ENCODE assay signal across 7 cellular contexts in genomic region chr1:198657550-198658064, GRCh38. TPM values are rescaled to one million over a fixed set of nuclear protein-coding genes. Genes with fewer than 3 reads are reported as not detected.
DNase-seq lines count a peak whose midpoint lies in the region; ATAC-seq, FAIRE-seq and TF ChIP-seq lines count a peak whose summit lies in the region.

No MANE protein-coding gene starts in this region.

- intact Hi-C loops in K562 (cut with micrococcal nuclease), result loop anchor here (2.0 kb wide), 2 partner anchors 17 to 23 kb away; no protein-coding TSS in a partner anchor

- TF ChIP-seq POLR2A in K562 (conservative IDR thresholded peaks at IDR 0.05) (no peak), suprapubic skin (IDR thresholded peaks at IDR 0.05) (no peak)

- no TSS peak for BruUV-seq in K562 (replicated peaks; lab: Mats Ljungman, UMichigan)

- peaks cover 59% of the 10 kb centered on the region for H3K79me2 ChIP-seq in K562 (ENCODE audit: control insufficient read depth, insufficient read depth, low read length)

- H3K4me2 ChIP-seq in K562 (ENCODE audit: insufficient read depth, low read length), result peak overlapping the region; percentile 44; the same call in 1 of the 2 replicates

- TF ChIP-seq EP300 in K562 (IDR thresholded peaks at IDR 0.05; ENCODE audit: low read length), result no peak
- no peak for TF ChIP-seq EP300 in suprapubic skin (IDR thresholded peaks at IDR 0.05)

- H3K27me3 ChIP-seq in K562 (ENCODE audit: control insufficient read depth in 2 of 2, insufficient read depth in 2 of 2, low read length in 2 of 2) (no peaks in the 10 kb centered on the region), suprapubic skin (no peaks in the 10 kb centered on the region)

- 9% methylated on average over 3 of the region's 3 CpGs for WGBS in K562 (ENCODE audit: insufficient coverage, low coverage, missing lambda C conversion rate)
- WGBS in suprapubic skin, result 8% methylated on average over 3 of the region's 3 CpGs

- no peak overlapping the region for H3K4me3 ChIP-seq in K562
- no peak overlapping the region for H3K4me3 ChIP-seq in suprapubic skin

- POLR2A ChIA-PET in K562 (lab: Yijun Ruan, JAX), result interaction anchor here (1.0 to 1.2 kb wide), 2 partner anchors 10 to 13 kb away, joined by 3 read pairs; no protein-coding TSS in a partner anchor

- no peak for TF ChIP-seq RAD21 in K562 (CRISPR knock-in tag; conservative IDR thresholded peaks at IDR 0.05 in 1 of 2, IDR thresholded peaks at IDR 0.05 in 1 of 2)

- ATAC-seq in GM18511 (IDR thresholded peaks at IDR 0.05; ENCODE audit: unreplicated experiment) (peak; percentile 59), HG02588 (IDR thresholded peaks at IDR 0.05; ENCODE audit: unreplicated experiment) (peak; percentile 51), K562 (peak; percentile 26), omental fat pad (ENCODE audit: low FRiP score) (peak; percentile 93)

- H3K36me3 ChIP-seq in K562 (ENCODE audit: control insufficient read depth, insufficient read depth, low read length) (peaks cover 3% of the 10 kb centered on the region; the same call in 1 of the 3 replicates), suprapubic skin (no peaks in the 10 kb centered on the region)

- FAIRE-seq in K562 (lab: Jason Lieb, UNC), result no peak

- no peaks in the 10 kb centered on the region for H4K20me1 ChIP-seq in K562 (replicated peaks; ENCODE audit: control insufficient read depth, insufficient read depth, low read length)

- CTCF ChIA-PET in K562 (lab: Yijun Ruan, JAX; ENCODE audit: low intra/inter-chr PET ratio), result no interaction called here

- DNase-seq in NCI-H446 treated with DMSO at 0.1 percent for 48 hours (lab: John Stamatoyannopoulos, UW) (peak; percentile 45), K562 (ENCODE audit: extremely low read depth in 1 of 4, low spot score in 3 of 4) (peak in 1 of 4 experiments; percentile 21), omental fat pad (ENCODE audit: low spot score) (no peak), superior temporal gyrus (ENCODE audit: extremely low spot score) (no peak), suprapubic skin (ENCODE audit: low spot score in 2 of 2) (no peak)

- no peaks in the 10 kb centered on the region for H3K9me1 ChIP-seq in K562 (ENCODE audit: control insufficient read depth, insufficient read depth, low read length)

- H3K9me3 ChIP-seq in K562 (replicated peaks; ENCODE audit: control insufficient read depth, insufficient read depth, low read depth, low read length) (no peaks in the 10 kb centered on the region), suprapubic skin (no peaks in the 10 kb centered on the region)

- peak overlapping the region; percentile 59; the same call in 2 of the 3 replicates for H3K27ac ChIP-seq in K562 (ENCODE audit: extremely low read depth, low read depth, low read length)
- no peak overlapping the region for H3K27ac ChIP-seq in suprapubic skin

- TF ChIP-seq CTCF in K562 (IDR thresholded peaks at IDR 0.05 in 2 of 3, conservative IDR thresholded peaks at IDR 0.05 in 1 of 3; ENCODE audit: insufficient read depth in 2 of 3, low read depth in 1 of 3, low read length in 3 of 3), result no peak
- no peak for TF ChIP-seq CTCF in omental fat pad (IDR thresholded peaks at IDR 0.05)
- TF ChIP-seq CTCF in suprapubic skin (IDR thresholded peaks at IDR 0.05), result no peak

- in situ Hi-C loops in K562 (cut with MboI), result no loop called here

- peak overlapping the region in 1 of 2 experiments; percentile 12; a peak in 1 of 4 replicates for H3K9ac ChIP-seq in K562 (ENCODE audit: insufficient read depth in 1 of 2, low read depth in 2 of 2, low read length in 2 of 2)

- H3K4me1 ChIP-seq in K562 (replicated peaks in 1 of 2; ENCODE audit: control insufficient read depth in 2 of 2, insufficient read depth in 2 of 2, low read length in 2 of 2), result peaks cover 0 to 23% of the 10 kb centered on the region in 2 experiments; a peak in 3 of 5 replicates
- H3K4me1 ChIP-seq in suprapubic skin, result peaks cover 6% of the 10 kb centered on the region

- no peak overlapping the region; the same call in 1 of the 2 replicates for H2AFZ ChIP-seq in K562 (ENCODE audit: low read depth, low read length)

TF ChIP-seq in K562, 482 proteins besides CTCF, POLR2A, EP300 and RAD21:
- TF ChIP-seq CEBPB (tag; IDR thresholded peaks at IDR 0.05), result peak; percentile 61
- no peak for TF ChIP-seq BRD9 (IDR thresholded peaks at IDR 0.05; ENCODE audit: low read depth, partially characterized antibody)
- no peak for TF ChIP-seq ZNF197 (CRISPR knock-in tag; IDR thresholded peaks at IDR 0.05; ENCODE audit: low read depth)
- TF ChIP-seq TRIM25 (IDR thresholded peaks at IDR 0.05; ENCODE audit: borderline replicate concordance), result no peak
- TF ChIP-seq ZNF384 (IDR thresholded peaks at IDR 0.05; ENCODE audit: low read depth, low read length), result 0 out of 2 replicates have a peak, but pooled peaks have one; percentile 18
- no peak for TF ChIP-seq ZNF347 (CRISPR knock-in tag; IDR thresholded peaks at IDR 0.05; ENCODE audit: low read depth)
- TF ChIP-seq ZNF282 (CRISPR knock-in tag; IDR thresholded peaks at IDR 0.05), result no peak
- no peak for TF ChIP-seq ATF1 (CRISPR knock-in tag; IDR thresholded peaks at IDR 0.05)
- peak; percentile 45 for TF ChIP-seq ATF1 (tag; IDR thresholded peaks at IDR 0.05)
- peak; percentile 10; the same call in 1 of the 2 replicates for TF ChIP-seq PML (IDR thresholded peaks at IDR 0.05; ENCODE audit: low read length)
- TF ChIP-seq ZNF586 (CRISPR knock-in tag; conservative IDR thresholded peaks at IDR 0.05), result no peak
- TF ChIP-seq SIX5 (IDR thresholded peaks at IDR 0.05; ENCODE audit: borderline replicate concordance in 1 of 2, insufficient read depth in 1 of 2, low read depth in 1 of 2, low read length in 2 of 2), result no peak
- TF ChIP-seq ZSCAN32 (CRISPR knock-in tag; IDR thresholded peaks at IDR 0.05), result no peak
- no peak for TF ChIP-seq ZNF717 (CRISPR knock-in tag; IDR thresholded peaks at IDR 0.05)
- no peak for TF ChIP-seq NCOA6 (IDR thresholded peaks at IDR 0.05)
- TF ChIP-seq CBX8 (IDR thresholded peaks at IDR 0.05; ENCODE audit: borderline replicate concordance, extremely low read depth, low read depth, low read length, poor library complexity, severe bottlenecking), result no peak
- no peak for TF ChIP-seq CEBPG (CRISPR knock-in tag; IDR thresholded peaks at IDR 0.05)
- TF ChIP-seq CEBPG (tag; conservative IDR thresholded peaks at IDR 0.05 in 1 of 2, IDR thresholded peaks at IDR 0.05 in 1 of 2), result peak; percentile 12 to 72; a peak in 2 of 4 replicates
TF ChIP-seq in K562: peak in this region for 5.

RNA-seq across cellular contexts. Expression of gene PTPRC, which starts 18.8 kb away (rescaled TPM):
- total RNA-seq in K562 (2011; cell fraction: chromatin; rRNA removed; ENCODE audit: low replicate concordance), result 30.9 and 123 TPM in 2 replicates
- 20.2 and 42.1 TPM in 2 replicates for total RNA-seq in K562 (2011; cell fraction: nucleolus; rRNA removed)
- total RNA-seq in K562 (2011; cell fraction: nucleoplasm; rRNA removed), result 71.2 and 74.3 TPM in 2 replicates
- 44.4 and 55.8 TPM in 2 replicates for total RNA-seq in K562 (2014; rRNA removed)
- total RNA-seq in K562 (2014; rRNA removed; fragmentation: Illumina TruSeq; extraction: Trizol), result 107 and 112 TPM in 2 replicates
- 95.3 and 105 TPM in 2 replicates for total RNA-seq in K562 (2015; rRNA removed; fragmentation: Illumina TruSeq; extraction: Trizol)
- 62.9 and 67.6 TPM in 2 replicates for total RNA-seq in K562 (2021)
- 7.1 and 21.8 TPM in 2 replicates for polyA plus RNA-seq in K562 (2011; rRNA removed)
- polyA plus RNA-seq in K562 (2011; cell fraction: cytosol; rRNA removed), result 3.1 and 12.6 TPM in 2 replicates
- polyA plus RNA-seq in K562 (2011; cell fraction: nucleus; rRNA removed), result 4.3 and 14.6 TPM in 2 replicates
- 41.4 and 61.2 TPM in 2 replicates for polyA plus RNA-seq in K562 (2012)
- polyA plus RNA-seq in K562 (2014; fragmentation: Illumina TruSeq; extraction: Trizol), result 73.5 and 86.1 TPM in 2 replicates
- polyA plus RNA-seq in K562 (2014; fragmentation: Nextera tagmentation; extraction: Ambion mirVana), result 10 to 100 TPM; 38.8 to 65.1 TPM
- 49.1 and 51.1 TPM in 2 replicates for polyA plus RNA-seq in K562 (2014; rRNA removed)
- 12.3 and 47.6 TPM in 2 replicates for polyA minus RNA-seq in K562 (2011; rRNA and poly(A)+ RNA removed)
- polyA minus RNA-seq in K562 (2011; cell fraction: cytosol; rRNA and poly(A)+ RNA removed), result 5.2 and 12.3 TPM in 2 replicates
- 7.1 and 45.3 TPM in 2 replicates for polyA minus RNA-seq in K562 (2011; cell fraction: nucleus; rRNA and poly(A)+ RNA removed)
- 100 to 1,000 TPM in 1 of 4 donors, 10 to 100 TPM in 3; 36.5 to 127 (median 67.1) TPM for total RNA-seq in omental fat pad
- total RNA-seq in suprapubic skin, result 10 to 100 TPM in 1 of 4 donors, 1 to 10 TPM in 3; 4.7 to 11.4 (median 6.7) TPM

Comparison
In these comparisons a context has a peak if more than half of its experiments do, and no peak if none do; other contexts are left out.
1. ATAC-seq: peak in every context shown above with its lines; median percentile 93 in omental fat pad; 59 in GM18511; 51 in HG02588; 26 in K562.